In the genomic region with DNA sequence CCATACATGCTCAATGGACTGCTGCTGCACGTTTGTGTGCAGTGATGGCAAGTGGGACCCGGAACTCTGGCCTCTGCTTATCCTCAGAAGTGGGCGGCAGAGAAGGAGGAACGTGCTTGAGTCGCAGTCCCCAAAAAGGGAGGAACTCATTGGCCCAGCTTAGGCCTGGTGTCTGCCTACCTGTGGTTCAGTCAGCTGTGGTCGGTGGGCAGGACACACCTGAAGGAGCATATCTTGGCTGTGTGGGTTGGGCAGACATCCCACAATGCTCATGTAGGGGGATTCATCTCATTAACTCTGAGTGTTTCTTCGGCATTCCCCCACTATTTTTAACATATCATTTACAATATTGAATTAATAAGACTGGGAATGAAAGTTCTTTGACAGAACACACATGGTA, we compare ENCODE assay signal across 30 cellular contexts.
"Had no signal": no experiment of that assay in that cellular context is flagged by ENCODE, and none has a peak within 500 bp of the region (broad histone marks: within the 10 kb centered on the region; RNA-seq: fewer than 3 reads in every experiment).

No MANE protein-coding gene starts in this region.

- H3K27me3 ChIP-seq: esophagus muscularis mucosa, heart left ventricle, ovary, stomach, thyroid gland, upper lobe of left lung, vagina had no signal

- H3K4me3 ChIP-seq: esophagus muscularis mucosa, heart left ventricle, lower lobe of right lung, ovary, smooth muscle cell, thyroid gland, upper lobe of left lung, vagina had no signal

- H3K27ac Mint-ChIP-seq: activated T-helper 17 cell treated with anti-CD3 and anti-CD28 coated beads, Interleukin-2, amount 50 U/mL, for 72 hours; immature natural killer cell; naive thymus-derived CD4-positive, alpha-beta T cell; progenitor cell of endocrine pancreas; stimulated activated naive B cell treated with anti-CD40 and anti-IgM and Interleukin-4, amounts not matched to agents 10 μg/mL and 1 μg/mL and 100 μg/mL, for 72 hours; T-helper 1 cell treated with Interleukin-12 subunit alpha and Interleukin-12 subunit beta and Interleukin-4 antibody, amounts not matched to agents 30 μg/mL and 1 μg/mL, for 36 hours had no signal

- H3K9me3 Mint-ChIP-seq: activated T-cell treated with anti-CD3 and anti-CD28 coated beads, Interleukin-2, amount 50 U/mL, for 4 hours; activated T-helper 17 cell treated with anti-CD3 and anti-CD28 coated beads, Interleukin-2, amount 50 U/mL, for 72 hours; immature natural killer cell; naive thymus-derived CD4-positive, alpha-beta T cell; stimulated activated naive B cell treated with anti-CD40 and anti-IgM and Interleukin-4, amounts not matched to agents 10 μg/mL and 1 μg/mL and 100 μg/mL, for 72 hours; T-helper 1 cell treated with Interleukin-12 subunit alpha and Interleukin-12 subunit beta and Interleukin-4 antibody, amounts not matched to agents 30 μg/mL and 1 μg/mL, for 36 hours had no signal

- H3K36me3 ChIP-seq: esophagus muscularis mucosa, heart left ventricle, lower lobe of right lung, ovary, stomach, thyroid gland, upper lobe of left lung, vagina had no signal

- H3K36me3 Mint-ChIP-seq: immature natural killer cell; naive thymus-derived CD4-positive, alpha-beta T cell; stimulated activated naive B cell treated with anti-CD40 and anti-IgM and Interleukin-4, amounts not matched to agents 10 μg/mL and 1 μg/mL and 100 μg/mL, for 72 hours had no signal

- H3K4me2 ChIP-seq: smooth muscle cell had no signal

- H3K9me3 ChIP-seq: esophagus muscularis mucosa, heart left ventricle, lower lobe of right lung, ovary, stomach, thyroid gland, upper lobe of left lung, vagina had no signal

- FAIRE-seq: TTC549 had no signal

- H3K27ac ChIP-seq: esophagus muscularis mucosa, foreskin keratinocyte, lower lobe of right lung, ovary, stomach, thyroid gland, upper lobe of left lung, vagina, VCaP had no signal

- H3K4me3 Mint-ChIP-seq: activated T-cell treated with anti-CD3 and anti-CD28 coated beads, Interleukin-2, amount 50 U/mL, for 4 hours; activated T-helper 17 cell treated with anti-CD3 and anti-CD28 coated beads, Interleukin-2, amount 50 U/mL, for 72 hours; naive thymus-derived CD4-positive, alpha-beta T cell; stimulated activated naive B cell treated with anti-CD40 and anti-IgM and Interleukin-4, amounts not matched to agents 10 μg/mL and 1 μg/mL and 100 μg/mL, for 72 hours; T-helper 1 cell treated with Interleukin-12 subunit alpha and Interleukin-12 subunit beta and Interleukin-4 antibody, amounts not matched to agents 30 μg/mL and 1 μg/mL, for 36 hours had no signal

- DNase-seq: activated CD4-positive, alpha-beta T cell treated with anti-CD3 and anti-CD28 coated beads for 4 hours; activated CD4-positive, alpha-beta T cell treated with anti-CD3 and anti-CD28 coated beads, Interleukin-2, amount 50 U/mL, for 4 hours; activated gamma-delta T cell treated with Interleukin-2 at 50 U/mL for 16 hours; activated naive CD4-positive, alpha-beta T cell treated with anti-CD3 and anti-CD28 coated beads, Interleukin-2, amount 50 U/mL, for 16 hours; activated T-cell treated with anti-CD3 and anti-CD28 coated beads, Interleukin-2, amount 50 U/mL, for 4 hours; caudate nucleus; foreskin keratinocyte; heart left ventricle; lower lobe of right lung; mesendoderm; naive thymus-derived CD4-positive, alpha-beta T cell; ovary; retina; stimulated activated CD4-positive, alpha-beta T cell treated with anti-CD3 and anti-CD28 coated beads, Interleukin-1b, Interleukin-23, amount 100 ng/mL, for 48 hours; stimulated activated CD4-positive, alpha-beta T cell treated with anti-CD3 and anti-CD28 coated beads, Interleukin-4, amount 100 ng/mL, for 4 hours; stimulated activated CD8-positive, alpha-beta memory T cell treated with anti-CD3 and anti-CD28 coated beads, Interleukin-4, amount 100 ng/mL, for 48 hours; stimulated activated naive B cell treated with anti-CD40 and anti-IgM and Interleukin-4, amounts not matched to agents 10 μg/mL and 1 μg/mL and 100 μg/mL, for 72 hours; stomach; T-helper 9 cell; thyroid gland; upper lobe of left lung had no signal

- H3K4me1 ChIP-seq: vagina had no signal

- ATAC-seq: activated T-cell treated with anti-CD3 and anti-CD28 coated beads, Interleukin-2, amount 50 U/mL, for 4 hours; activated T-helper 17 cell treated with anti-CD3 and anti-CD28 coated beads, Interleukin-2, amount 50 U/mL, for 72 hours; foreskin keratinocyte; heart left ventricle; stimulated activated naive B cell treated with anti-CD40 and anti-IgM and Interleukin-4, amounts not matched to agents 10 μg/mL and 1 μg/mL and 100 μg/mL, for 72 hours had no signal
